ENCODE assay signal across 24 cellular contexts in the genomic region with DNA sequence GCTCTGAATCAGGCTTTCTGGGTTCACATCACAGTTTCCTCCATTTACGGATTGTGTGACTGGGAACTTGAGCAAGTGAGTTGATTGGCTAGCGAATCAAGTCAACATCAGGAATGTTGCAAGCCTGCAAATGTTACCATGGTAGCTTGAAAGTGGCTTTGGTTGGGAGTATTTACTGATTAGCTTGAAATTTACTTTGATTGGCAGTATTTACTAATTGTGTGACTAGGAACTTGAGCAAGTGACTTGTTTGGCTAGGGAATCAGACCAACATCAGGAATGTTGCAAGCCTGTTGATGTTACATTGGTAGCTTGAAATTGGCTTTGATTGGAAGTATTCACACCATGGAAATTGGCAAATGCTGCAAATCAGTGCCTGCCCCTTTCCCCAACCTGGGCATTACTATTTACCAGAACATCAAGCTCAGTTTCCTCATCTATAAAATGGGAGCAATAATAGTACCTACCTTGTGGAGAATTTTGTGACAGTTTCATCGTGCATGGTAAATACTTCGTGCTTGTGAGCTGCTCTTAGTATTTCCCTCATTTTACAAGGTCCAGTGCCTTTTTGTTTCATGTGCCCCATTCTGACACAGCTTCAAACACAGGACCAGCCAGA. TPM values are rescaled to one million over a fixed set of nuclear protein-coding genes. Genes with fewer than 3 reads are reported as not detected.
DNase-seq lines count a peak whose midpoint lies in the region; FAIRE-seq and TF ChIP-seq lines count a peak whose summit lies in the region.
"Had no signal": no experiment of that assay in that cellular context is flagged by ENCODE, and none has a peak within 500 bp of the region (broad histone marks: within the 10 kb centered on the region; RNA-seq: fewer than 3 reads in every experiment).

No MANE protein-coding gene starts in this region.

- no peak overlapping the region for H2AK5ac ChIP-seq in H1 (ENCODE audit: low read depth, low read length)

- no peak overlapping the region for H2AFZ ChIP-seq in H1 (ENCODE audit: low read length)
- H2AFZ ChIP-seq: PC-9 had no signal

- no peak overlapping the region for H3K4ac ChIP-seq in H1 (replicated peaks; ENCODE audit: insufficient read length, low read depth, low read length)

- H2BK15ac ChIP-seq in H1 (ENCODE audit: low read length) = no peak overlapping the region

- no peak overlapping the region for H4K5ac ChIP-seq in H1 (ENCODE audit: insufficient read length, low read depth, low read length)

- H4K20me1 ChIP-seq in H1 (replicated peaks in 1 of 2; ENCODE audit: control insufficient read depth in 1 of 2, insufficient read depth in 2 of 2, low read length in 2 of 2) = no peaks in the 10 kb centered on the region

- FAIRE-seq in H1 (lab: Jason Lieb, UNC) (no peak), H54 (lab: Jason Lieb, UNC) (no peak)
- FAIRE-seq: colon, GM12891 had no signal

- CTCF ChIA-PET in H1 (lab: Charles Lee; ENCODE audit: partially characterized antibody) = interaction anchor here (0.8 to 3.2 kb wide), 13 partner anchors 8 to 445 kb away, joined by 3 to 21 read pairs (median 4); a partner anchor contains a TSS

- H3K9ac ChIP-seq in H1 (replicated peaks in 1 of 4; ENCODE audit: extremely low read depth in 1 of 4, low read depth in 3 of 4, low read length in 3 of 4) (no peak overlapping the region), liver (ENCODE audit: low read depth in 1 of 2, low read length in 2 of 2) (no peak overlapping the region)

- no peak overlapping the region for H4K8ac ChIP-seq in H1 (ENCODE audit: extremely low read depth, insufficient read depth, low read length)

- no peak overlapping the region for H3K4me2 ChIP-seq in H1 (ENCODE audit: insufficient read depth in 1 of 2, low read depth in 2 of 2, low read length in 2 of 2)
- H3K4me2 ChIP-seq: PC-9 had no signal

- TF ChIP-seq CTCF in H1 (IDR thresholded peaks at IDR 0.05; ENCODE audit: control extremely low read depth in 1 of 3, insufficient read depth in 1 of 3, low read depth in 1 of 3, low read length in 3 of 3) = no peak
- TF ChIP-seq CTCF in liver (IDR thresholded peaks at IDR 0.05; ENCODE audit: low read depth, low read length, missing input control) = no peak
- TF ChIP-seq CTCF in suprapubic skin (IDR thresholded peaks at IDR 0.05) = no peak

- TF ChIP-seq EP300 in H1 (IDR thresholded peaks at IDR 0.05; ENCODE audit: borderline replicate concordance in 1 of 2, low read depth in 2 of 2, low read length in 2 of 2) (no peak), suprapubic skin (IDR thresholded peaks at IDR 0.05) (no peak)

- H3K14ac ChIP-seq in H1 (ENCODE audit: insufficient read length) = no peak overlapping the region

- H2BK5ac ChIP-seq in H1 (ENCODE audit: low read depth, low read length) = no peak overlapping the region

- no peak overlapping the region for H3K18ac ChIP-seq in H1 (ENCODE audit: extremely low read depth, low read length)

- no peak overlapping the region for H2BK120ac ChIP-seq in H1 (replicated peaks; ENCODE audit: low read depth, low read length)

- H3K4me3 ChIP-seq in H1 (ENCODE audit: extremely low read depth in 1 of 4, insufficient read depth in 2 of 4, low read depth in 3 of 4, low read length in 4 of 4) = no peak overlapping the region
- no peak overlapping the region for H3K4me3 ChIP-seq in liver (ENCODE audit: low read depth in 1 of 3, low read length in 3 of 3)
- no peak overlapping the region for H3K4me3 ChIP-seq in suprapubic skin
- H3K4me3 ChIP-seq: heart right ventricle, PC-9, prostate gland, transverse colon had no signal

- DNase-seq in HuH-7 (ENCODE audit: low spot score) = peak; percentile 34
- DNase-seq in H1 (ENCODE audit: low read depth in 1 of 2, low spot score in 2 of 2) = no peak
- peak; percentile 9 for DNase-seq in stromal cell of bone marrow (ENCODE audit: low read depth)
- DNase-seq in suprapubic skin (ENCODE audit: low spot score in 2 of 2) = no peak
- no peak for DNase-seq in H54 (ENCODE audit: insufficient read length, low spot score)
- no peak for DNase-seq in epidermal melanocyte (ENCODE audit: insufficient read length, low spot score)
- DNase-seq: amygdala; C1 segment of cervical spinal cord; COR-L47; effector CD4-positive, alpha-beta T cell; heart right ventricle; Kasumi-1; left cardiac atrium; NCI-H1417; NCI-H2029; NCI-H526; PC-9; SHP77; stimulated activated CD4-positive, alpha-beta T cell treated with anti-CD3 and anti-CD28 coated beads, Interleukin-4, amount 100 ng/mL, for 4 hours; transverse colon had no signal

- H3K79me1 ChIP-seq in H1 (ENCODE audit: low read depth, low read length) = no peaks in the 10 kb centered on the region

- TF ChIP-seq RAD21 in H1 (IDR thresholded peaks at IDR 0.05 in 1 of 2, conservative IDR thresholded peaks at IDR 0.05 in 1 of 2; ENCODE audit: low read depth in 2 of 2, low read length in 2 of 2) = no peak
- no peak for TF ChIP-seq RAD21 in liver (IDR thresholded peaks at IDR 0.05)

- H3K27ac ChIP-seq in H1 (ENCODE audit: low read depth, low read length) (no peak overlapping the region), liver (ENCODE audit: low read depth in 1 of 2, low read length in 2 of 2) (peak overlapping the region in 1 of 2 donors; percentile 43), suprapubic skin (no peak overlapping the region)
- H3K27ac ChIP-seq: heart right ventricle, PC-9, prostate gland, transverse colon had no signal

- TF ChIP-seq POLR2A in H1 (IDR thresholded peaks at IDR 0.05; ENCODE audit: control extremely low read depth in 1 of 2, low read depth in 2 of 2, low read length in 2 of 2) (no peak), suprapubic skin (IDR thresholded peaks at IDR 0.05) (no peak), H54 (IDR thresholded peaks at IDR 0.05; ENCODE audit: low read depth, low read length) (no peak)

- H3K79me2 ChIP-seq in H1 (ENCODE audit: control insufficient read depth in 1 of 2, insufficient read depth in 2 of 2, low read length in 2 of 2) = no peaks in the 10 kb centered on the region

- no peak overlapping the region for H3K23ac ChIP-seq in H1 (ENCODE audit: insufficient read length)

- H3K9me3 ChIP-seq in H1 (ENCODE audit: insufficient read depth in 2 of 2, low read depth in 1 of 2, low read length in 1 of 2) (no peaks in the 10 kb centered on the region), liver (ENCODE audit: control insufficient read depth in 4 of 4, low read length in 3 of 4) (no peaks in the 10 kb centered on the region), suprapubic skin (no peaks in the 10 kb centered on the region)
- H3K9me3 ChIP-seq: heart right ventricle, prostate gland, transverse colon had no signal

- H3K36me3 ChIP-seq in H1 (ENCODE audit: control insufficient read depth in 2 of 4, insufficient read depth in 4 of 4, low read length in 3 of 4) = no peaks in the 10 kb centered on the region
- H3K36me3 ChIP-seq in liver (ENCODE audit: control insufficient read depth in 4 of 4, insufficient read depth in 3 of 4, low read depth in 1 of 4, low read length in 3 of 4) = no peaks in the 10 kb centered on the region
- H3K36me3 ChIP-seq in suprapubic skin = no peaks in the 10 kb centered on the region
- H3K36me3 ChIP-seq: heart right ventricle, prostate gland, transverse colon had no signal

- POLR2A ChIA-PET in H1 (lab: Charles Lee; ENCODE audit: partially characterized antibody) = no interaction called here

- H3K56ac ChIP-seq in H1 (replicated peaks; ENCODE audit: insufficient read length, low read depth, low read length) = no peak overlapping the region

- no peak overlapping the region for H4K91ac ChIP-seq in H1 (replicated peaks; ENCODE audit: insufficient read length, low read length)

- H3K23me2 ChIP-seq in H1 (ENCODE audit: low read depth, low read length) = no peaks in the 10 kb centered on the region

- H3K4me1 ChIP-seq in H1 (replicated peaks in 1 of 4; ENCODE audit: control insufficient read depth in 3 of 4, insufficient read depth in 4 of 4, low read length in 3 of 4) (no peaks in the 10 kb centered on the region), liver (ENCODE audit: control insufficient read depth in 4 of 4, insufficient read depth in 4 of 4, low read length in 3 of 4) (no peaks in the 10 kb centered on the region), suprapubic skin (no peaks in the 10 kb centered on the region)
- H3K4me1 ChIP-seq: heart right ventricle, prostate gland, transverse colon had no signal

- WGBS in H1 (ENCODE audit: extremely low coverage in 1 of 2, insufficient coverage in 1 of 2, insufficient read length in 1 of 2, insufficient replicate concordance in 2 of 2, low coverage in 1 of 2, low lambda C conversion rate in 2 of 2, missing lambda C conversion rate in 1 of 2), 2 experiments = 77% methylated on average over 4 of the region's 4 CpGs; no CpG with 5 or more reads in 1 of the 2 experiments
- 61% methylated on average over 4 of the region's 4 CpGs for WGBS in liver
- 92% methylated on average over 4 of the region's 4 CpGs for WGBS in suprapubic skin

- H2BK12ac ChIP-seq in H1 (ENCODE audit: low read depth, low read length) = no peak overlapping the region

- H3K27me3 ChIP-seq in H1 (replicated peaks in 1 of 4; ENCODE audit: control insufficient read depth in 3 of 4, extremely low read depth in 1 of 4, insufficient read depth in 3 of 4, low read length in 3 of 4) = no peaks in the 10 kb centered on the region; a peak in 1 of 7 replicates
- no peaks in the 10 kb centered on the region for H3K27me3 ChIP-seq in liver (ENCODE audit: control insufficient read depth in 4 of 4, insufficient read depth in 4 of 4, low read length in 3 of 4)
- H3K27me3 ChIP-seq in suprapubic skin = no peaks in the 10 kb centered on the region
- H3K27me3 ChIP-seq: heart right ventricle, transverse colon had no signal

- H2BK20ac ChIP-seq in H1 (ENCODE audit: low read length) = no peak overlapping the region

TF ChIP-seq in H1, 55 proteins besides CTCF, POLR2A, EP300 and RAD21:
- TF ChIP-seq CEBPB (IDR thresholded peaks at IDR 0.05; ENCODE audit: low read depth, low read length) (peak; percentile 12; the same call in 1 of the 2 replicates), RFX5 (IDR thresholded peaks at IDR 0.05; ENCODE audit: borderline replicate concordance, low read depth, low read length) (no peak)
TF ChIP-seq in H1: peak in this region for 1.

TF ChIP-seq in liver, 16 proteins besides CTCF, POLR2A, EP300 and RAD21 (continues in another document):
- peak; percentile 93 for TF ChIP-seq YY1 (IDR thresholded peaks at IDR 0.05)
- TF ChIP-seq FOXA1 (IDR thresholded peaks at IDR 0.05) = peak; percentile 86
- no peak for TF ChIP-seq NR2F2 (IDR thresholded peaks at IDR 0.05)
- TF ChIP-seq HNF4G (IDR thresholded peaks at IDR 0.05) = no peak

RNA-seq across cellular contexts. Expression of a gene that starts 23.1 kb away (rescaled TPM):
- 36.4 and 39.4 TPM in 2 replicates for total RNA-seq in H1 (2021; fragmentation: NEBNext Ultra II Directional; extraction: Animal tissue kit (Norgen Biotek cat#: 25700))
- polyA plus RNA-seq in H1 (2011; rRNA removed) (12.2 and 15.4 TPM in 2 replicates), liver (1 to 10 TPM; 2.3 to 3.7 TPM)
- polyA plus RNA-seq in H1 (2011; cell fraction: cytosol; rRNA removed) = 19.8 TPM
- polyA plus RNA-seq in H1 (2011; cell fraction: nucleus; rRNA removed) = 13.4 TPM
- polyA plus RNA-seq in H1 (2012, experiment 1 of 2) = 19.5 to 23.5 TPM (median 21.5 TPM) in 4 replicates
- 1.5 TPM for polyA plus RNA-seq in H1 (2012, experiment 2 of 2)
- 21.8 TPM for polyA plus RNA-seq in H1 (2013, experiment 1 of 2)
- 22.8 TPM for polyA plus RNA-seq in H1 (2013, experiment 2 of 2)
- 58.9 and 70.8 TPM in 2 replicates for polyA minus RNA-seq in H1 (2011; rRNA and poly(A)+ RNA removed)
- 30.5 TPM for polyA minus RNA-seq in H1 (2011; cell fraction: cytosol; rRNA and poly(A)+ RNA removed)
- 40.8 TPM for polyA minus RNA-seq in H1 (2011; cell fraction: nucleus; rRNA and poly(A)+ RNA removed)
- total RNA-seq in liver (10 to 100 TPM; 10.5 to 20.7 TPM), suprapubic skin (10 to 100 TPM; 23.5 to 37.4 (median 29.5) TPM)

Comparison
In these comparisons a context has a peak if more than half of its experiments do, and no peak if none do; other contexts are left out.
1. DNase-seq: peak in HuH-7 (single experiment) and stromal cell of bone marrow (single experiment); none in H1 (0 of 2), suprapubic skin (0 of 2), H54 (single experiment) and epidermal melanocyte (single experiment).